In genomic region chr14:72792051-72792788, GRCh38 we compare ENCODE assay signal across 15 cellular contexts.
A peak's percentile ranks its signal among the peaks of the same experiment; 100 is the strongest.
DNase-seq lines count a peak whose midpoint lies in the region; ATAC-seq and TF ChIP-seq lines count a peak whose summit lies in the region.
"Had no signal": no experiment of that assay in that cellular context is flagged by ENCODE, and none has a peak within 500 bp of the region (broad histone marks: within the 10 kb centered on the region; RNA-seq: fewer than 3 reads in every experiment).

No MANE protein-coding gene starts in this region.

- peak in 1 of 2 donors; percentile 71 for DNase-seq in ascending aorta (ENCODE audit: low spot score in 2 of 2)
- peak in 1 of 2 donors; percentile 73 for DNase-seq in cardiac muscle cell (ENCODE audit: low read depth in 1 of 2, low spot score in 1 of 2)
- peak; percentile 59 for DNase-seq in midbrain (lab: John Stamatoyannopoulos, UW)
- peak in 44 of 49 donors; percentile 22 to 77 (median 55) for DNase-seq in substantia nigra (lab: John Stamatoyannopoulos, UW)
- DNase-seq in KBM-7, result no peak
- DNase-seq: activated CD4-positive, CD25-positive, alpha-beta regulatory T cell; activated T-cell treated with anti-CD3 and anti-CD28 coated beads, Interleukin-2, amount 50 U/mL, for 1 hour; immature natural killer cell; NCI-H2107; pancreas; stimulated activated CD4-positive, alpha-beta T cell treated with anti-CD3 and anti-CD28 coated beads, Interleukin-4, amount 100 ng/mL, for 4 hours had no signal

- H3K4me1 ChIP-seq in ascending aorta (peaks cover 3 to 20% of the 10 kb centered on the region in 2 donors), cardiac muscle cell (ENCODE audit: low read depth) (peaks cover 45% of the 10 kb centered on the region)
- H3K4me1 ChIP-seq: breast epithelium, pancreas had no signal

- intact Hi-C loops in ascending aorta (cut with DNase I), result loop anchor here (5.0 kb wide), 2 partner anchors 45 to 235 kb away; no protein-coding TSS in a partner anchor

- no peaks in the 10 kb centered on the region for H3K36me3 ChIP-seq in ascending aorta
- H3K36me3 ChIP-seq in cardiac muscle cell, result no peaks in the 10 kb centered on the region
- H3K36me3 ChIP-seq: breast epithelium, pancreas had no signal

- H3K9me3 ChIP-seq in ascending aorta (no peaks in the 10 kb centered on the region), cardiac muscle cell (ENCODE audit: low read depth) (no peaks in the 10 kb centered on the region)
- H3K9me3 ChIP-seq: breast epithelium, pancreas had no signal

- H3K27ac ChIP-seq in ascending aorta, result peak overlapping the region; percentile 64 to 75
- H3K27ac ChIP-seq in cardiac muscle cell, result peak overlapping the region; percentile 53
- peak overlapping the region; percentile 77 for H3K27ac ChIP-seq in substantia nigra (ENCODE audit: low read depth, low read length, poor library complexity, severe bottlenecking)
- H3K27ac ChIP-seq: breast epithelium, pancreas had no signal

- H3K27me3 ChIP-seq in ascending aorta (no peaks in the 10 kb centered on the region), cardiac muscle cell (no peaks in the 10 kb centered on the region)
- H3K27me3 ChIP-seq: breast epithelium, pancreas had no signal

- ATAC-seq in HG03095 (IDR thresholded peaks at IDR 0.05; ENCODE audit: unreplicated experiment) (no peak), HG03439 (IDR thresholded peaks at IDR 0.05; ENCODE audit: unreplicated experiment) (no peak), GM19455 (IDR thresholded peaks at IDR 0.05; ENCODE audit: unreplicated experiment) (no peak)

- no peak for TF ChIP-seq CTCF in ascending aorta (IDR thresholded peaks at IDR 0.05)
- no peak for TF ChIP-seq CTCF in cardiac muscle cell (IDR thresholded peaks at IDR 0.05; ENCODE audit: low read depth, low read length)

- in situ Hi-C loops in KBM-7 (cut with MboI; ENCODE audit: low pct_unique_long_range_greater_than_20kb, low sequenced_read_pairs), result no loop called here

- H3K4me3 ChIP-seq in ascending aorta (peak overlapping the region; percentile 37 to 47), cardiac muscle cell (no peak overlapping the region)
- H3K4me3 ChIP-seq: breast epithelium, pancreas had no signal
